Comparison of ENCODE assay signal across 9 cellular contexts in the genomic region with DNA sequence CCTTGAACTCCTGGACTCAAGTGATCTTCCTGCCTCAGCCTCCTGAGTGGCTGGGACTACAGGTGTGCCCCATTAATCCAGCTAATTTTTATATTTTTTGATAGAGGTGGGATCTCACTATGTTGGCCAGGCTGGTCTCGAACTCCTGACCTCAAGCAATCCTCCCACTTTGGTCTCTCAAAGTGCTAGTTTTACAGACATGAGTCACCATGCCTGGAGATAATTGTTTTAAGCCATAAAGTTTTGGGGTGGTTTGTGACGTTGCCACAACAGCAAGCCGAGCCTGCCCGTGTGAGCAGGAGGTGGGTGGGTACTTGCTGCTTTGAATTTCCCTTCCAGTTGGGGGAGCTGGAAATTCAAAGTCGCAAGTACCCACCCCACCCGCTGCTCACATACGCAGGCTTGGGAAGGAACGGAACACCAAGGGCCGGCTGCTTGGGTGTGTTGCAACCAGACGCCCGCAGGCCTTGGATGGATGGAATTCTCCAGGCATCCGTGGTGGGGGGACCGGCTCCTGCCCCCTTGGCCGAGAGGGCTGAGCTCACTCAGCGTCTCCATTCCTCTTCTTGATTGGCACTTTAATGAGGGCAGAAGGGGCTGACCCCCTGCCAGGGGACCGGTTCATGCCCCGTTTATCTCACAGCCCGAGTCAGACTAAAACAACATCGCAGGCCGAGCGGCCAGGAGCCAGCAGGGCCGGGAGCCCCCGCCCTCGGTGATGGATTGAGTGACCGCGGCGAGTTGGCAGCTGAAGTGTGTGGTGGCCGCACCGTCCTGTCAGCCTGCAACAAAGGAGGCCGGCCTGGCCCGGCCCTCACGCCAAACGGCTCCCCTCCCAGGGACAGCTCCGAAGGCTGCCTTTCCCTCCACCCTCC.
DNase-seq lines count a peak whose midpoint lies in the region; ATAC-seq and TF ChIP-seq lines count a peak whose summit lies in the region.
"Had no signal": no experiment of that assay in that cellular context is flagged by ENCODE, and none has a peak within 500 bp of the region (broad histone marks: within the 10 kb centered on the region; RNA-seq: fewer than 3 reads in every experiment).

No MANE protein-coding gene starts in this region.

- no peak for ATAC-seq in GM21526 (IDR thresholded peaks at IDR 0.05; ENCODE audit: low FRiP score, unreplicated experiment)

- peak; percentile 55 to 92 (median 74) for TF ChIP-seq EP300 in sigmoid colon (IDR thresholded peaks at IDR 0.05)

- no peak for TF ChIP-seq POLR2A in breast epithelium (IDR thresholded peaks at IDR 0.05)
- TF ChIP-seq POLR2A in sigmoid colon (IDR thresholded peaks at IDR 0.05), result no peak

- H3K27ac ChIP-seq in breast epithelium (peak overlapping the region; percentile 74 to 86), sigmoid colon (peak overlapping the region; percentile 77 to 89 (median 87))

- H3K4me1 ChIP-seq in breast epithelium (peaks cover 0 to 7% of the 10 kb centered on the region in 2 donors), sigmoid colon (peaks cover 0 to 35% (median 28%) of the 10 kb centered on the region in 4 donors)

- WGBS in sigmoid colon, 2 donors, result 60 to 74% methylated on average over 34 of the region's 34 CpGs

- H3K9me3 ChIP-seq in breast epithelium (no peaks in the 10 kb centered on the region), sigmoid colon (peaks cover 0 to 3% (median 0%) of the 10 kb centered on the region in 4 donors)

- H3K27me3 ChIP-seq in breast epithelium (no peaks in the 10 kb centered on the region), sigmoid colon (no peaks in the 10 kb centered on the region)

- H3K36me3 ChIP-seq in breast epithelium, result no peaks in the 10 kb centered on the region
- H3K36me3 ChIP-seq in sigmoid colon, result no peaks in the 10 kb centered on the region

- peak overlapping the region in 2 of 3 donors; percentile 27 to 42 for H3K4me3 ChIP-seq in breast epithelium
- H3K4me3 ChIP-seq in sigmoid colon, result peak overlapping the region in 2 of 4 donors; percentile 16 to 23

- TF ChIP-seq CTCF in breast epithelium (IDR thresholded peaks at IDR 0.05) (no peak), sigmoid colon (IDR thresholded peaks at IDR 0.05) (no peak)

- intact Hi-C loops in breast epithelium (cut with DNase I; ENCODE audit: low total_unique reads) (no loop called here), sigmoid colon (cut with DNase I) (loop anchor here (1.0 to 5.0 kb wide), 4 partner anchors 21 to 79 kb away; partner anchors contain the start of gene DHRS3)

- DNase-seq in H4 (ENCODE audit: low spot score) (peak; percentile 98), breast epithelium (ENCODE audit: low spot score in 2 of 2) (peak in 1 of 2 donors; percentile 81), iPS-NIHi7 (ENCODE audit: extremely low spot score) (peak; percentile 73), sigmoid colon (peak; percentile 97), LoVo (ENCODE audit: low spot score) (no peak), globus pallidus (ENCODE audit: low spot score) (no peak), SIG-M5 treated with dmso at 0.1 percent for 504 hours (lab: John Stamatoyannopoulos, UW; ENCODE audit: unreplicated experiment) (no peak)
- DNase-seq: T-helper 1 cell had no signal

Comparison
In these comparisons a context has a peak if more than half of its experiments do, and no peak if none do; other contexts are left out.
1. DNase-seq: peak in H4 (single experiment), iPS-NIHi7 (single experiment) and sigmoid colon (single experiment); none in LoVo (single experiment), globus pallidus (single experiment) and SIG-M5 treated with dmso at 0.1 percent for 504 hours (single experiment).